ENCODE assay signal across 16 cellular contexts in the genomic region with DNA sequence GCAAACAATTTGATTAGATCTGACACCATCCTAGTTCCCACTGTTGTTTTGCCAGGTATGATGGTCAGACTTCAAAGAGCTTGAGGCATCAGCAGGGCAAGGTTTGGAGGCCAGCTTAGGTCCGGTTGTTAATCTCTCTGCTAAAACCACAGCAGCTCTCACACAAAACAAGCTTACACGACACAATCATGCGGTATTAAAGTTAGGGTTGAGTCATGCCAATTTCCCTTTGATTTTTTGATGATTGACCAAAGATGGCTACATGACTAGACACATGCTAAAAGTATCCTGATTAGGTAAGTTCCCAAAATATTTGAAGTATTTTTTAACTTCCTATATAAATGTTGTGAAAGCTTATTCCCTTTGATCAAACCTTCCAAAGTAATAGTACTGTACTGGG.
DNase-seq lines count a peak whose midpoint lies in the region; ATAC-seq and TF ChIP-seq lines count a peak whose summit lies in the region.
"Had no signal": no experiment of that assay in that cellular context is flagged by ENCODE, and none has a peak within 500 bp of the region (broad histone marks: within the 10 kb centered on the region; RNA-seq: fewer than 3 reads in every experiment).

No MANE protein-coding gene starts in this region.

- BruUV-seq in PC-9 (replicated peaks; lab: Mats Ljungman, UMichigan), result no TSS peak

- ATAC-seq in left cardiac atrium, result no peak
- ATAC-seq: activated CD4-positive, CD25-positive, alpha-beta regulatory T cell treated with anti-CD3 and anti-CD28 coated beads, Interleukin-2, amount 50 U/mL, for 24 hours; activated T-helper 17 cell treated with anti-CD3 and anti-CD28 coated beads, Interleukin-2, amount 50 U/mL, for 72 hours had no signal

- H3K27ac ChIP-seq in SK-N-SH (ENCODE audit: low read depth in 2 of 2, low read length in 1 of 2) (no peak overlapping the region), PC-9 (no peak overlapping the region)
- H3K27ac ChIP-seq: right atrium auricular region had no signal

- TF ChIP-seq EP300 in SK-N-SH (IDR thresholded peaks at IDR 0.05; ENCODE audit: borderline replicate concordance in 1 of 2, low read depth in 1 of 2, low read length in 1 of 2), result no peak

- H3K4me1 ChIP-seq in SK-N-SH (ENCODE audit: control insufficient read depth in 1 of 2, insufficient read depth in 2 of 2, low read depth in 1 of 2, low read length in 1 of 2) (peaks cover 0 to 6% of the 10 kb centered on the region in 2 experiments; a peak in 1 of 4 replicates), PC-9 (replicated peaks; ENCODE audit: insufficient read depth) (no peaks in the 10 kb centered on the region)
- H3K4me1 ChIP-seq: right atrium auricular region had no signal

- H3K9me2 ChIP-seq in SK-N-SH (no peaks in the 10 kb centered on the region), PC-9 (ENCODE audit: insufficient read depth) (no peaks in the 10 kb centered on the region)

- WGBS in SK-N-SH (ENCODE audit: low lambda C conversion rate), result 53% methylated on average over 3 of the region's 3 CpGs

- H2AFZ ChIP-seq in SK-N-SH (ENCODE audit: low read depth) (no peak overlapping the region), PC-9 (no peak overlapping the region)

- H4K20me1 ChIP-seq in SK-N-SH (ENCODE audit: insufficient read depth) (no peaks in the 10 kb centered on the region), PC-9 (ENCODE audit: insufficient read depth) (no peaks in the 10 kb centered on the region)

- no peak overlapping the region for H3K9ac ChIP-seq in SK-N-SH

- POLR2A ChIA-PET in SK-N-SH (lab: Yijun Ruan, JAX) (no interaction called here), PC-9 (lab: Charles Lee; ENCODE audit: unreplicated experiment) (no interaction called here)

- CTCF ChIA-PET in SK-N-SH (lab: Yijun Ruan, JAX), result interaction anchor here (3.2 kb wide), 1 partner anchor 14 kb away, joined by 20 read pairs; no protein-coding TSS in a partner anchor
- CTCF ChIA-PET in PC-9 (lab: Charles Lee), result interaction anchor here (0.5 kb wide), 1 partner anchor 25 kb away, joined by 3 read pairs; no protein-coding TSS in a partner anchor

- intact Hi-C loops in PC-9 (cut with micrococcal nuclease; ENCODE audit: unreplicated experiment) (no loop called here), left cardiac atrium (cut with DNase I) (no loop called here)

- H3K9me3 ChIP-seq in SK-N-SH (no peaks in the 10 kb centered on the region), PC-9 (ENCODE audit: insufficient read depth, low read depth) (no peaks in the 10 kb centered on the region)
- H3K9me3 ChIP-seq: right atrium auricular region had no signal

- H3K36me3 ChIP-seq in SK-N-SH (replicated peaks in 1 of 2; ENCODE audit: control insufficient read depth in 1 of 2, insufficient read depth in 2 of 2, low read length in 1 of 2) (peaks cover 0 to 4% of the 10 kb centered on the region in 2 experiments), PC-9 (ENCODE audit: low read depth) (no peaks in the 10 kb centered on the region)
- H3K36me3 ChIP-seq: right atrium auricular region had no signal

- peak overlapping the region; percentile 55; the same call in 1 of the 2 replicates for H3K4me2 ChIP-seq in SK-N-SH
- no peak overlapping the region for H3K4me2 ChIP-seq in PC-9

- H3K27me3 ChIP-seq in SK-N-SH (ENCODE audit: insufficient read depth) (no peaks in the 10 kb centered on the region), PC-9 (ENCODE audit: insufficient read depth, low read depth) (no peaks in the 10 kb centered on the region)
- H3K27me3 ChIP-seq: right atrium auricular region had no signal

- peaks cover 6% of the 10 kb centered on the region for H3F3A ChIP-seq in SK-N-SH (replicated peaks; ENCODE audit: insufficient read depth)
- no peaks in the 10 kb centered on the region for H3F3A ChIP-seq in PC-9 (ENCODE audit: insufficient read depth, low read depth)

- H3K4me3 ChIP-seq in SK-N-SH (ENCODE audit: low read depth in 2 of 2, low read length in 1 of 2) (no peak overlapping the region), PC-9 (no peak overlapping the region)
- H3K4me3 ChIP-seq: right atrium auricular region had no signal

- DNase-seq in NOMO-1 (lab: John Stamatoyannopoulos, UW; ENCODE audit: unreplicated experiment in 2 of 2) (peak; percentile 2 to 50), NOMO-1 treated with dmso at 0.1 percent for 144 hours (lab: John Stamatoyannopoulos, UW; ENCODE audit: unreplicated experiment) (no peak), SK-N-SH (no peak), fibroblast of peridontal ligament (ENCODE audit: extremely low read depth) (peak; percentile 67), PC-9 (no peak), left cardiac atrium (no peak), cerebellar cortex (ENCODE audit: low spot score) (no peak), T-helper 1 cell (no peak)
- DNase-seq: 8988T, midbrain, MM.1S, NCI-H446 treated with DMSO at 0.1 percent for 48 hours, SHP77 treated with DMSO at 0.1 percent for 48 hours had no signal

- H3K79me2 ChIP-seq in SK-N-SH (ENCODE audit: insufficient read depth) (no peaks in the 10 kb centered on the region), PC-9 (ENCODE audit: low read depth) (no peaks in the 10 kb centered on the region)

- TF ChIP-seq CTCF in SK-N-SH (IDR thresholded peaks at IDR 0.05) (no peak), PC-9 (conservative IDR thresholded peaks at IDR 0.05) (no peak)

- TF ChIP-seq RAD21 in SK-N-SH (IDR thresholded peaks at IDR 0.05; ENCODE audit: low read length), result no peak

TF ChIP-seq in SK-N-SH, 30 proteins besides CTCF, POLR2A, EP300 and RAD21 (continues in another document):
- no peak for TF ChIP-seq FOXJ3 (CRISPR knock-in tag; IDR thresholded peaks at IDR 0.05)
- TF ChIP-seq SIN3A (IDR thresholded peaks at IDR 0.05; ENCODE audit: borderline replicate concordance, low read depth, low read length), result no peak
- TF ChIP-seq RFX5 (IDR thresholded peaks at IDR 0.05; ENCODE audit: low read length), result no peak
- TF ChIP-seq, protein P1, sequence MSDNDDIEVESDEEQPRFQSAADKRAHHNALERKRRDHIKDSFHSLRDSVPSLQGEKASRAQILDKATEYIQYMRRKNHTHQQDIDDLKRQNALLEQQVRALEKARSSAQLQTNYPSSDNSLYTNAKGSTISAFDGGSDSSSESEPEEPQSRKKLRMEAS (IDR thresholded peaks at IDR 0.05; ENCODE audit: low read depth), result no peak
- TF ChIP-seq, protein P2, sequence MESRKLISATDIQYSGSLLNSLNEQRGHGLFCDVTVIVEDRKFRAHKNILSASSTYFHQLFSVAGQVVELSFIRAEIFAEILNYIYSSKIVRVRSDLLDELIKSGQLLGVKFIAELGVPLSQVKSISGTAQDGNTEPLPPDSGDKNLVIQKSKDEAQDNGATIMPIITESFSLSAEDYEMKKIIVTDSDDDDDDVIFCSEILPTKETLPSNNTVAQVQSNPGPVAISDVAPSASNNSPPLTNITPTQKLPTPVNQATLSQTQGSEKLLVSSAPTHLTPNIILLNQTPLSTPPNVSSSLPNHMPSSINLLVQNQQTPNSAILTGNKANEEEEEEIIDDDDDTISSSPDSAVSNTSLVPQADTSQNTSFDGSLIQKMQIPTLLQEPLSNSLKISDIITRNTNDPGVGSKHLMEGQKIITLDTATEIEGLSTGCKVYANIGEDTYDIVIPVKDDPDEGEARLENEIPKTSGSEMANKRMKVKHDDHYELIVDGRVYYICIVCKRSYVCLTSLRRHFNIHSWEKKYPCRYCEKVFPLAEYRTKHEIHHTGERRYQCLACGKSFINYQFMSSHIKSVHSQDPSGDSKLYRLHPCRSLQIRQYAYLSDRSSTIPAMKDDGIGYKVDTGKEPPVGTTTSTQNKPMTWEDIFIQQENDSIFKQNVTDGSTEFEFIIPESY (IDR thresholded peaks at IDR 0.05; ENCODE audit: borderline replicate concordance, low read depth), result no peak
- TF ChIP-seq, protein P3, sequence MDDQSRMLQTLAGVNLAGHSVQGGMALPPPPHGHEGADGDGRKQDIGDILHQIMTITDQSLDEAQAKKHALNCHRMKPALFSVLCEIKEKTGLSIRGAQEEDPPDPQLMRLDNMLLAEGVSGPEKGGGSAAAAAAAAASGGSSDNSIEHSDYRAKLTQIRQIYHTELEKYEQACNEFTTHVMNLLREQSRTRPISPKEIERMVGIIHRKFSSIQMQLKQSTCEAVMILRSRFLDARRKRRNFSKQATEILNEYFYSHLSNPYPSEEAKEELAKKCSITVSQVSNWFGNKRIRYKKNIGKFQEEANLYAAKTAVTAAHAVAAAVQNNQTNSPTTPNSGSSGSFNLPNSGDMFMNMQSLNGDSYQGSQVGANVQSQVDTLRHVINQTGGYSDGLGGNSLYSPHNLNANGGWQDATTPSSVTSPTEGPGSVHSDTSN (IDR thresholded peaks at IDR 0.05), result peak; percentile 25; the same call in 1 of the 2 replicates
- TF ChIP-seq MEF2A (IDR thresholded peaks at IDR 0.05; ENCODE audit: borderline replicate concordance, low read depth), result peak; percentile 52; the same call in 1 of the 2 replicates
- no peak for TF ChIP-seq TAF1 (IDR thresholded peaks at IDR 0.05; ENCODE audit: borderline replicate concordance, low read depth, low read length)
- TF ChIP-seq, protein P4, sequence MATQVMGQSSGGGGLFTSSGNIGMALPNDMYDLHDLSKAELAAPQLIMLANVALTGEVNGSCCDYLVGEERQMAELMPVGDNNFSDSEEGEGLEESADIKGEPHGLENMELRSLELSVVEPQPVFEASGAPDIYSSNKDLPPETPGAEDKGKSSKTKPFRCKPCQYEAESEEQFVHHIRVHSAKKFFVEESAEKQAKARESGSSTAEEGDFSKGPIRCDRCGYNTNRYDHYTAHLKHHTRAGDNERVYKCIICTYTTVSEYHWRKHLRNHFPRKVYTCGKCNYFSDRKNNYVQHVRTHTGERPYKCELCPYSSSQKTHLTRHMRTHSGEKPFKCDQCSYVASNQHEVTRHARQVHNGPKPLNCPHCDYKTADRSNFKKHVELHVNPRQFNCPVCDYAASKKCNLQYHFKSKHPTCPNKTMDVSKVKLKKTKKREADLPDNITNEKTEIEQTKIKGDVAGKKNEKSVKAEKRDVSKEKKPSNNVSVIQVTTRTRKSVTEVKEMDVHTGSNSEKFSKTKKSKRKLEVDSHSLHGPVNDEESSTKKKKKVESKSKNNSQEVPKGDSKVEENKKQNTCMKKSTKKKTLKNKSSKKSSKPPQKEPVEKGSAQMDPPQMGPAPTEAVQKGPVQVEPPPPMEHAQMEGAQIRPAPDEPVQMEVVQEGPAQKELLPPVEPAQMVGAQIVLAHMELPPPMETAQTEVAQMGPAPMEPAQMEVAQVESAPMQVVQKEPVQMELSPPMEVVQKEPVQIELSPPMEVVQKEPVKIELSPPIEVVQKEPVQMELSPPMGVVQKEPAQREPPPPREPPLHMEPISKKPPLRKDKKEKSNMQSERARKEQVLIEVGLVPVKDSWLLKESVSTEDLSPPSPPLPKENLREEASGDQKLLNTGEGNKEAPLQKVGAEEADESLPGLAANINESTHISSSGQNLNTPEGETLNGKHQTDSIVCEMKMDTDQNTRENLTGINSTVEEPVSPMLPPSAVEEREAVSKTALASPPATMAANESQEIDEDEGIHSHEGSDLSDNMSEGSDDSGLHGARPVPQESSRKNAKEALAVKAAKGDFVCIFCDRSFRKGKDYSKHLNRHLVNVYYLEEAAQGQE (IDR thresholded peaks at IDR 0.05; ENCODE audit: low read depth, low read length), result no peak

Comparison
In these comparisons a context has a peak if more than half of its experiments do, and no peak if none do; other contexts are left out.
1. DNase-seq: peak in NOMO-1 (2 of 2) and fibroblast of peridontal ligament (single experiment); none in NOMO-1 treated with dmso at 0.1 percent for 144 hours (single experiment), SK-N-SH (single experiment), PC-9 (0 of 2), left cardiac atrium (single experiment), cerebellar cortex (single experiment) and T-helper 1 cell (0 of 5).